23 cellular contexts compared by ENCODE assay signal in the genomic region with DNA sequence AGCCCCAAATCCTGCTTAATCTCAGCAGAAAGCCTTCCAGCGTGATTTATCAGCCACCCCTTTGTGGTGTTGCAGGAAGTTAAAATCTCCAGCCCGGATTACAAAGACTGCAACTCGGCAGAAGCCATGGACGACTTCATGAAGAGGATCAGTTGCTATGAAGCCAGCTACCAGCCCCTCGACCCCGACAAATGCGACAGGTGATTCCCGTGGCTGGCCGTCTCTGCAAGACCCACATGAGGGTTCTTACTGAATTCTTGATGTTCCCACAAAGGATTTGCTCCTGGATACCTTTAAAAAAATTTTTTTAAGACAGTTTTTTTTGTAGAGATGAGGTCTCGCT. TPM values are rescaled to one million over a fixed set of nuclear protein-coding genes. Genes with fewer than 3 reads are reported as not detected.
DNase-seq lines count a peak whose midpoint lies in the region; ATAC-seq, FAIRE-seq and TF ChIP-seq lines count a peak whose summit lies in the region.
"Had no signal": no experiment of that assay in that cellular context is flagged by ENCODE, and none has a peak within 500 bp of the region (broad histone marks: within the 10 kb centered on the region; RNA-seq: fewer than 3 reads in every experiment).

No MANE protein-coding gene starts in this region.

- POLR2A ChIA-PET in A549 (lab: Yijun Ruan, JAX) (interaction anchor here (0.5 to 1.9 kb wide), 2 partner anchors 17 to 56 kb away, joined by 3 to 11 read pairs; a partner anchor contains a TSS), HEK293 (lab: Yijun Ruan, JAX) (no interaction called here)

- CTCF ChIA-PET in A549 (lab: Yijun Ruan, JAX) (interaction anchor here (1.0 to 10.5 kb wide), 8 partner anchors 12 to 187 kb away, joined by 3 to 66 read pairs (median 6); a partner anchor contains a TSS), HEK293 (lab: Yijun Ruan, JAX) (interaction anchor here (0.7 to 0.9 kb wide), 2 partner anchors 17 to 187 kb away, joined by 3 read pairs; a partner anchor contains a TSS), mammary epithelial cell (lab: Charles Lee; ENCODE audit: low non-redundant PET) (interaction anchor here (0.5 to 0.6 kb wide), 3 partner anchors 56 to 178 kb away, joined by 3 to 10 read pairs (median 3); no protein-coding TSS in a partner anchor)

- H3K4me3 ChIP-seq in A549: no peak overlapping the region
- H3K4me3 ChIP-seq in HEK293 (ENCODE audit: low read depth, low read length): no peak overlapping the region
- H3K4me3 ChIP-seq in mammary epithelial cell (replicated peaks in 1 of 3; ENCODE audit: insufficient read depth in 1 of 3, low read depth in 2 of 3, low read length in 3 of 3): no peak overlapping the region
- H3K4me3 ChIP-seq in neutrophil (ENCODE audit: low read depth in 1 of 2, low read length in 1 of 2): no peak overlapping the region
- H3K4me3 ChIP-seq: heart left ventricle, thyroid gland had no signal

- peaks cover 15% of the 10 kb centered on the region for H3K79me2 ChIP-seq in mammary epithelial cell (ENCODE audit: insufficient read depth, low read length)

- H3K4me2 ChIP-seq in A549: peak overlapping the region; percentile 74
- H3K4me2 ChIP-seq in mammary epithelial cell (ENCODE audit: insufficient read depth, low read depth, low read length): peak overlapping the region; percentile 42

- TF ChIP-seq EP300 in A549 (IDR thresholded peaks at IDR 0.05): no peak

- TF ChIP-seq RAD21 in A549 (conservative IDR thresholded peaks at IDR 0.05 in 1 of 2, IDR thresholded peaks at IDR 0.05 in 1 of 2): no peak

- H3K36me3 ChIP-seq in HEK293 (ENCODE audit: control insufficient read depth in 2 of 2, insufficient read depth in 1 of 2, low read length in 2 of 2) (peaks cover 18 to 97% of the 10 kb centered on the region in 2 experiments; a peak in 2 of 3 replicates), mammary epithelial cell (ENCODE audit: insufficient read depth, low read length) (peaks cover 13% of the 10 kb centered on the region), neutrophil (peaks cover 100% of the 10 kb centered on the region)

- peaks cover 100% of the 10 kb centered on the region for H3K4me1 ChIP-seq in A549
- H3K4me1 ChIP-seq in HEK293 (ENCODE audit: control insufficient read depth, insufficient read depth, low read length): no peaks in the 10 kb centered on the region
- peaks cover 36% of the 10 kb centered on the region for H3K4me1 ChIP-seq in mammary epithelial cell (ENCODE audit: insufficient read depth, low read length)
- H3K4me1 ChIP-seq in neutrophil (ENCODE audit: control insufficient read depth in 1 of 2, insufficient read depth in 1 of 2, low read depth in 1 of 2, low read length in 1 of 2): no peaks in the 10 kb centered on the region
- H3K4me1 ChIP-seq: heart left ventricle, thyroid gland had no signal

- ATAC-seq in A549: no peak
- ATAC-seq: activated CD4-positive, alpha-beta T cell treated with anti-CD3 and anti-CD28 coated beads for 36 hours; activated T-cell treated with anti-CD3 and anti-CD28 coated beads, Interleukin-2, amount 50 U/mL, for 72 hours; HCT116; heart left ventricle; left cardiac atrium had no signal

- H3K27me3 ChIP-seq in mammary epithelial cell (ENCODE audit: insufficient read depth, low read length) (no peaks in the 10 kb centered on the region), neutrophil (no peaks in the 10 kb centered on the region)
- H3K27me3 ChIP-seq: heart left ventricle, thyroid gland had no signal

- BruUV-seq in mammary epithelial cell (replicated peaks; lab: Mats Ljungman, UMichigan): no TSS peak

- dilution Hi-C loops in mammary epithelial cell (cut with HindIII; ENCODE audit: low sequenced_read_pairs): no loop called here

- no peak for FAIRE-seq in A549 (lab: Jason Lieb, UNC)
- FAIRE-seq: colon had no signal

- no peak for TF ChIP-seq POLR2A in A549 (IDR thresholded peaks at IDR 0.05; ENCODE audit: low read length)

- H3K27ac ChIP-seq in A549 (peak overlapping the region; percentile 61 to 82), HEK293 (ENCODE audit: extremely low read depth, low read depth, low read length) (no peak overlapping the region), mammary epithelial cell (ENCODE audit: insufficient read depth, low read depth, low read length) (peak overlapping the region; percentile 84), neutrophil (peak overlapping the region; percentile 29)
- H3K27ac ChIP-seq: C4-2B, heart left ventricle, thyroid gland had no signal

- DNase-seq in A549 (ENCODE audit: low read depth in 1 of 2, low spot score in 1 of 2) (no peak), mammary epithelial cell (no peak), NCI-H446 (lab: John Stamatoyannopoulos, UW) (no peak), NCI-H187 treated with DMSO at 0.1 percent for 48 hours (lab: John Stamatoyannopoulos, UW) (no peak), NCI-H510A (lab: John Stamatoyannopoulos, UW) (no peak), germinal center (ENCODE audit: low spot score) (no peak)
- DNase-seq: activated CD4-positive, alpha-beta T cell treated with anti-CD3 and anti-CD28 coated beads for 36 hours; activated naive CD4-positive, alpha-beta T cell treated with anti-CD3 and anti-CD28 coated beads for 36 hours; activated T-cell treated with anti-CD3 and anti-CD28 coated beads, Interleukin-2, amount 50 U/mL, for 72 hours; effector CD8-positive, alpha-beta T cell; heart left ventricle; KG1; left cardiac atrium; MM.1S; NCI-H1417; NCI-H2107; NCI-H446 treated with DMSO at 0.1 percent for 48 hours; thyroid gland had no signal

- intact Hi-C loops in mammary epithelial cell (cut with micrococcal nuclease): loop anchor here (1.0 to 5.0 kb wide), 5 partner anchors 15 to 183 kb away; no protein-coding TSS in a partner anchor

- no peak overlapping the region for H2AFZ ChIP-seq in mammary epithelial cell (ENCODE audit: low read depth, low read length)

- H4K20me1 ChIP-seq in mammary epithelial cell (ENCODE audit: insufficient read depth, low read length): no peaks in the 10 kb centered on the region

- 78% methylated on average over 10 of the region's 10 CpGs for WGBS in A549 (ENCODE audit: missing lambda C conversion rate)
- 43% methylated on average over 10 of the region's 10 CpGs for WGBS in mammary epithelial cell (ENCODE audit: low coverage, missing lambda C conversion rate)

- in situ Hi-C loops in mammary epithelial cell (cut with MboI; ENCODE audit: low sequenced_read_pairs in 2 of 2): loop anchor here (5.0 to 10.0 kb wide), 2 partner anchors 58 to 175 kb away; no protein-coding TSS in a partner anchor

- TF ChIP-seq CTCF in A549 (IDR thresholded peaks at IDR 0.05) (no peak), HEK293 (tag by site-specific recombination; IDR thresholded peaks at IDR 0.05) (no peak), mammary epithelial cell (conservative IDR thresholded peaks at IDR 0.05 in 1 of 2, IDR thresholded peaks at IDR 0.05 in 1 of 2; ENCODE audit: extremely low read depth in 1 of 2, insufficient read depth in 1 of 2, low read depth in 1 of 2, low read length in 2 of 2) (no peak), neutrophil (IDR thresholded peaks at IDR 0.05) (no peak)

- H3K9me3 ChIP-seq in A549 (no peaks in the 10 kb centered on the region), HEK293 (ENCODE audit: control insufficient read depth, insufficient read depth, low read depth, low read length) (no peaks in the 10 kb centered on the region), mammary epithelial cell (replicated peaks; ENCODE audit: insufficient read depth, low read length) (no peaks in the 10 kb centered on the region), neutrophil (peaks cover 4% of the 10 kb centered on the region)
- H3K9me3 ChIP-seq: heart left ventricle, thyroid gland had no signal

- H3K9ac ChIP-seq in mammary epithelial cell (ENCODE audit: insufficient read depth, low read length): no peak overlapping the region

TF ChIP-seq in A549, 52 proteins besides CTCF, POLR2A, EP300 and RAD21 (continues in another document):
- TF ChIP-seq CHD2 (IDR thresholded peaks at IDR 0.05; ENCODE audit: low read length, partially characterized antibody) (no peak), FOSL2 (IDR thresholded peaks at IDR 0.05) (no peak), FOSL2 (CRISPR knock-in tag; IDR thresholded peaks at IDR 0.05) (no peak)

TF ChIP-seq in HEK293, 187 proteins besides CTCF, POLR2A, EP300 and RAD21:
- TF ChIP-seq ZNF792 (tag by site-specific recombination; IDR thresholded peaks at IDR 0.05) (no peak), SCRT2 (tag by site-specific recombination; IDR thresholded peaks at IDR 0.05) (peak; percentile 72), SCRT1 (tag by site-specific recombination; IDR thresholded peaks at IDR 0.05; ENCODE audit: borderline replicate concordance) (0 out of 2 replicates have a peak, but pooled peaks have one; percentile 20)
TF ChIP-seq in HEK293: peak in this region for 2.

RNA-seq across cellular contexts. Expression of a gene that starts 16.7 kb away (rescaled TPM):
- 139 and 151 TPM in 2 replicates for polyA plus RNA-seq in A549 (2011; rRNA removed)
- 236 and 256 TPM in 2 replicates for polyA plus RNA-seq in A549 (2012; cell fraction: cytosol; rRNA removed)
- polyA plus RNA-seq in A549 (2012; cell fraction: nucleus; rRNA removed): 551 and 642 TPM in 2 replicates
- polyA plus RNA-seq in A549 (2017; fragmentation: RNase III; extraction: RNeasy Plus Mini Kit Qiagen cat#74134 plus additional on column Dnase treatment): 200 to 232 TPM (median 220 TPM) in 3 replicates
- 127 and 177 TPM in 2 replicates for polyA minus RNA-seq in A549 (2011; rRNA and poly(A)+ RNA removed)
- total RNA-seq in mammary epithelial cell: 10 to 100 TPM; 24.0 to 49.5 TPM
- polyA plus RNA-seq in mammary epithelial cell: 28.1 TPM
- 54.2 TPM for polyA minus RNA-seq in mammary epithelial cell
